8 cellular contexts compared by ENCODE assay signal in the genomic region with DNA sequence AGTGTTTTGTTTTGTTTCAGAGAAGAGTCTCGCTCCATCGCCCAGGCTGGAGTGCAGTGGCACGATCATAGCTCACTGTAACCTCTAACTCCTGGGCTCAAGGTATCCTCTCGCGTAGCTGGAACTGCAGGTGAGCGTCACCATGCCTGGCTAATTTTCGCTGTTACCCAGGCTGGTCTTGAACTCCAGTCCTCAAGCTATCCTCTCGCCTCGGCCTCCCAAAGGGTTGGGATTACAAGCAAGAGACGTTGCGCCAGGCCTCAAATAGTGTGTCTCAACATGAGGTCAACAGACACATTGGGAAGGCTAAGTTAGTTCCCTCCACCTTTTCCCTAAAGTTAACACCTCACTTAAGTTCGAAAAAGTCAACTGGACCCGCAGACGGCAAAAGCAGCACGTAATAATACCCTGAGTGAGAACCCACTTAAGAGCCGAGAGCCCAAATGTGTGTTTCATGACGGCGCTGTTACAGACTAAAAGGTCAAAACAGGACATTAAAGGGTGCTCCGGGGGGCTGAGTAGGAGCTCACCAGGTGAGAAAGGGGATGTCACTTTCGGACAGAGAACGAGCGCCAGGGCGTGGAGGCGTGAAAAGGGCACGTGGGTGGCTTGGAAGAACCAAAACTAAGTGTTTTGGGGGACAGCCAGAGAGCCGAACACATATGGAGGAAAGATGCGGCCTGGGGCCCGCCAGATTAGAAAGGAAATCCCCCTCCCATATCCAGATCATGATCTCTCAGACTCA. TPM values are rescaled to one million over a fixed set of nuclear protein-coding genes. Genes with fewer than 3 reads are reported as not detected.
A peak's percentile ranks its signal among the peaks of the same experiment; 100 is the strongest.
DNase-seq lines count a peak whose midpoint lies in the region; ATAC-seq and TF ChIP-seq lines count a peak whose summit lies in the region.

No MANE protein-coding gene starts in this region.

- H3K36me3 ChIP-seq in spleen, result peaks cover 0 to 24% (median 0%) of the 10 kb centered on the region in 6 donors

- no peak for TF ChIP-seq CTCF in spleen (IDR thresholded peaks at IDR 0.05 in 8 of 11, conservative IDR thresholded peaks at IDR 0.05 in 3 of 11)

- H3K27ac Mint-ChIP-seq in activated naive CD4-positive, alpha-beta T cell treated with anti-CD3 and anti-CD28 coated beads, Interleukin-2, amount 50 U/mL, for 72 hours, result peak overlapping the region; percentile 97 to 99

- H3K36me3 Mint-ChIP-seq in activated naive CD4-positive, alpha-beta T cell treated with anti-CD3 and anti-CD28 coated beads, Interleukin-2, amount 50 U/mL, for 72 hours, result peaks cover 20 to 31% of the 10 kb centered on the region in 2 donors

- peaks cover 34 to 88% (median 62%) of the 10 kb centered on the region in 6 donors for H3K4me1 ChIP-seq in spleen

- peaks cover 0 to 3% of the 10 kb centered on the region in 2 donors for H3K9me3 Mint-ChIP-seq in activated naive CD4-positive, alpha-beta T cell treated with anti-CD3 and anti-CD28 coated beads, Interleukin-2, amount 50 U/mL, for 72 hours

- H3K27ac ChIP-seq in spleen, result peak overlapping the region; percentile 93 to 98 (median 97)

- TF ChIP-seq EP300 in Ishikawa (IDR thresholded peaks at IDR 0.05; ENCODE audit: borderline replicate concordance), result no peak

- no peak for TF ChIP-seq POLR2A in spleen (IDR thresholded peaks at IDR 0.05)

- intact Hi-C loops in spleen (cut with DNase I; ENCODE audit: low total_unique reads), result no loop called here

- 22 to 29% (median 26%) methylated on average over 28 of the region's 28 CpGs for WGBS in spleen, 5 donors

- peak; percentile 50 for ATAC-seq in GM21576 (IDR thresholded peaks at IDR 0.05; ENCODE audit: unreplicated experiment)
- peak; percentile 54 to 56 for ATAC-seq in activated naive CD4-positive, alpha-beta T cell treated with anti-CD3 and anti-CD28 coated beads, Interleukin-2, amount 50 U/mL, for 72 hours

- TF ChIP-seq RAD21 in Ishikawa (IDR thresholded peaks at IDR 0.05; ENCODE audit: low read depth), result no peak

- no peaks in the 10 kb centered on the region for H3K9me3 ChIP-seq in spleen

- DNase-seq in NCI-H1436 (lab: John Stamatoyannopoulos, UW), result peak; percentile 58
- no peak for DNase-seq in NCI-H1436 treated with DMSO at 0.1 percent for 48 hours (lab: John Stamatoyannopoulos, UW)
- no peak for DNase-seq in activated naive CD4-positive, alpha-beta T cell treated with anti-CD3 and anti-CD28 coated beads, Interleukin-2, amount 50 U/mL, for 72 hours (ENCODE audit: low spot score in 2 of 2)
- DNase-seq in spleen, result peak; percentile 90
- no peak for DNase-seq in A172 (ENCODE audit: low spot score)

- H3K4me3 ChIP-seq in iPS-11a (ENCODE audit: low read depth, low read length), result peak overlapping the region; percentile 98
- peak overlapping the region; percentile 87 to 98 (median 96) for H3K4me3 ChIP-seq in spleen

- H3K27me3 ChIP-seq in spleen (replicated peaks in 1 of 7), result no peaks in the 10 kb centered on the region

TF ChIP-seq in Ishikawa, 13 proteins besides CTCF, POLR2A, EP300 and RAD21:
- TF ChIP-seq, protein P1, sequence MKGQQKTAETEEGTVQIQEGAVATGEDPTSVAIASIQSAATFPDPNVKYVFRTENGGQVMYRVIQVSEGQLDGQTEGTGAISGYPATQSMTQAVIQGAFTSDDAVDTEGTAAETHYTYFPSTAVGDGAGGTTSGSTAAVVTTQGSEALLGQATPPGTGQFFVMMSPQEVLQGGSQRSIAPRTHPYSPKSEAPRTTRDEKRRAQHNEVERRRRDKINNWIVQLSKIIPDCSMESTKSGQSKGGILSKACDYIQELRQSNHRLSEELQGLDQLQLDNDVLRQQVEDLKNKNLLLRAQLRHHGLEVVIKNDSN (IDR thresholded peaks at IDR 0.05), result peak; percentile 73
- TF ChIP-seq EGR1 (IDR thresholded peaks at IDR 0.05) (no peak), YY1 (IDR thresholded peaks at IDR 0.05; ENCODE audit: low read depth) (no peak), FOXM1 (IDR thresholded peaks at IDR 0.05; ENCODE audit: borderline replicate concordance, low read depth) (no peak), NFIC (IDR thresholded peaks at IDR 0.05) (no peak), TEAD4 (IDR thresholded peaks at IDR 0.05) (no peak), TAF1 (IDR thresholded peaks at IDR 0.05; ENCODE audit: low read depth) (no peak)
- TF ChIP-seq, protein P2, sequence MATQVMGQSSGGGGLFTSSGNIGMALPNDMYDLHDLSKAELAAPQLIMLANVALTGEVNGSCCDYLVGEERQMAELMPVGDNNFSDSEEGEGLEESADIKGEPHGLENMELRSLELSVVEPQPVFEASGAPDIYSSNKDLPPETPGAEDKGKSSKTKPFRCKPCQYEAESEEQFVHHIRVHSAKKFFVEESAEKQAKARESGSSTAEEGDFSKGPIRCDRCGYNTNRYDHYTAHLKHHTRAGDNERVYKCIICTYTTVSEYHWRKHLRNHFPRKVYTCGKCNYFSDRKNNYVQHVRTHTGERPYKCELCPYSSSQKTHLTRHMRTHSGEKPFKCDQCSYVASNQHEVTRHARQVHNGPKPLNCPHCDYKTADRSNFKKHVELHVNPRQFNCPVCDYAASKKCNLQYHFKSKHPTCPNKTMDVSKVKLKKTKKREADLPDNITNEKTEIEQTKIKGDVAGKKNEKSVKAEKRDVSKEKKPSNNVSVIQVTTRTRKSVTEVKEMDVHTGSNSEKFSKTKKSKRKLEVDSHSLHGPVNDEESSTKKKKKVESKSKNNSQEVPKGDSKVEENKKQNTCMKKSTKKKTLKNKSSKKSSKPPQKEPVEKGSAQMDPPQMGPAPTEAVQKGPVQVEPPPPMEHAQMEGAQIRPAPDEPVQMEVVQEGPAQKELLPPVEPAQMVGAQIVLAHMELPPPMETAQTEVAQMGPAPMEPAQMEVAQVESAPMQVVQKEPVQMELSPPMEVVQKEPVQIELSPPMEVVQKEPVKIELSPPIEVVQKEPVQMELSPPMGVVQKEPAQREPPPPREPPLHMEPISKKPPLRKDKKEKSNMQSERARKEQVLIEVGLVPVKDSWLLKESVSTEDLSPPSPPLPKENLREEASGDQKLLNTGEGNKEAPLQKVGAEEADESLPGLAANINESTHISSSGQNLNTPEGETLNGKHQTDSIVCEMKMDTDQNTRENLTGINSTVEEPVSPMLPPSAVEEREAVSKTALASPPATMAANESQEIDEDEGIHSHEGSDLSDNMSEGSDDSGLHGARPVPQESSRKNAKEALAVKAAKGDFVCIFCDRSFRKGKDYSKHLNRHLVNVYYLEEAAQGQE (IDR thresholded peaks at IDR 0.05; ENCODE audit: low read depth), result no peak
- TF ChIP-seq, protein P3, sequence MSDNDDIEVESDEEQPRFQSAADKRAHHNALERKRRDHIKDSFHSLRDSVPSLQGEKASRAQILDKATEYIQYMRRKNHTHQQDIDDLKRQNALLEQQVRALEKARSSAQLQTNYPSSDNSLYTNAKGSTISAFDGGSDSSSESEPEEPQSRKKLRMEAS (IDR thresholded peaks at IDR 0.05), result peak; percentile 87

RNA-seq across cellular contexts. Expression of a gene that starts 0.5 kb away (rescaled TPM):
- 10 to 100 TPM; 36.1 to 40.2 TPM for total RNA-seq in activated naive CD4-positive, alpha-beta T cell treated with anti-CD3 and anti-CD28 coated beads, Interleukin-2, amount 50 U/mL, for 72 hours
- total RNA-seq in spleen, result 10 to 100 TPM; 17.7 to 25.2 (median 21.3) TPM
- polyA plus RNA-seq in spleen, result 1 to 10 TPM; 5.9 to 8.6 (median 6.5) TPM
- 22.3 and 23.1 TPM in 2 replicates for total RNA-seq in A172 (2014; rRNA removed; shearing (Covaris generic))

RNA-seq across cellular contexts. Expression of a gene that starts 0.8 kb away (rescaled TPM):
- 10 to 100 TPM; 40.2 to 44.0 TPM for total RNA-seq in activated naive CD4-positive, alpha-beta T cell treated with anti-CD3 and anti-CD28 coated beads, Interleukin-2, amount 50 U/mL, for 72 hours
- 10 to 100 TPM; 26.9 to 42.0 (median 35.5) TPM for total RNA-seq in spleen
- polyA plus RNA-seq in spleen, result 10 to 100 TPM in 1 of 3 donors, 1 to 10 TPM in 2; 7.1 to 11.1 (median 7.9) TPM
- 13.5 and 17.9 TPM in 2 replicates for total RNA-seq in A172 (2014; rRNA removed; shearing (Covaris generic))

Comparison
In these comparisons a context has a peak if more than half of its experiments do, and no peak if none do; other contexts are left out.
1. DNase-seq: peak in NCI-H1436 (single experiment) and spleen (single experiment); none in NCI-H1436 treated with DMSO at 0.1 percent for 48 hours (single experiment), activated naive CD4-positive, alpha-beta T cell treated with anti-CD3 and anti-CD28 coated beads, Interleukin-2, amount 50 U/mL, for 72 hours (0 of 2) and A172 (single experiment).